In the genomic region with DNA sequence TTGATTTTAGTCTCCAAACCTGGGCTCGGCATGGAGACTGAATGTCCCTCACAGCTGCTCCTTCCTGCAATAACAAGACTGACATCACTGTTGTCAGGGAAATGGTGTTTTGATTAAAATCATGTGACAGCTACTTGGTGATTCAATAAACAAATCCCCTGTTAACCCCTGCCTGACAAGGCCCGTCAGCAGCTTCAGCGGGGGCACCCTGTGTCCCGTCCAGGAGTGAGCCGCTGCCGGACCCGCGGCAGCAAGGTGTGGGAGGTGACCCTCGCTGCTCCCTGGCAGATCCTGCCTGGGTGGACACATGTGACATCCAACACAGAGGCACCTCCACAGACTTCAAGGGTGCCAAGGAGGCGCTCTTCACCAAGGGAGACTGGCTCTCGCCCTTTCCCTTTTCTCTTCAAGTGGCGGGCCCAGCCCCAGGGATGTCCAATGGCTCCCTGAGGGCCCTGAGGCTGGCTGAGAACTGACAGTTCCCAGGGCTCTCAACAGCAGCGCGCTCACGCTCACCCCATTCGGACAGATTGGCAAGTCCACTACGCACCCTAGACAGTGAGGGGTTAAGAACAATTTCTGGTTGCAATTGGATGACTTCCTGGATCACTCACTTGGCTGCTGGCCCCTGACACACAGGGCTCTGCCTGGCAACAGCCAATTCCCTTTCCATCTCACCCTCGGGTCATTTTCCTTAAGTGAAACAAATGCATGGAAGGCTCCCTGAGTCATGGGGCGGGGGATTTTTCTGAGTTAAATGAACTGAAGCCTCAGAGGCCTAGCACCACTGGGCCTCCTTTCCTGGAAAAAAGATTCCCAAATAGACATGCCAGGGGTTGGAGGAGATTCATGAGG, we compare ENCODE assay signal across 8 cellular contexts. TPM values are rescaled to one million over a fixed set of nuclear protein-coding genes. Genes with fewer than 3 reads are reported as not detected.
A peak's percentile ranks its signal among the peaks of the same experiment; 100 is the strongest.
DNase-seq lines count a peak whose midpoint lies in the region; ATAC-seq lines count a peak whose summit lies in the region.

No MANE protein-coding gene starts in this region.

- peak overlapping the region; percentile 39 for H3K27ac Mint-ChIP-seq in stimulated activated effector memory CD8-positive, alpha-beta T cell treated with anti-CD3 and anti-CD28 coated beads, Interleukin-12 subunit alpha, Interleukin-12 subunit beta, amount 100 ng/mL, for 72 hours

- H3K36me3 Mint-ChIP-seq in stimulated activated effector memory CD8-positive, alpha-beta T cell treated with anti-CD3 and anti-CD28 coated beads, Interleukin-12 subunit alpha, Interleukin-12 subunit beta, amount 100 ng/mL, for 72 hours = peaks cover 37% of the 10 kb centered on the region

- H3K4me1 Mint-ChIP-seq in stimulated activated effector memory CD8-positive, alpha-beta T cell treated with anti-CD3 and anti-CD28 coated beads, Interleukin-12 subunit alpha, Interleukin-12 subunit beta, amount 100 ng/mL, for 72 hours = no peaks in the 10 kb centered on the region

- ATAC-seq in stimulated activated effector memory CD8-positive, alpha-beta T cell treated with anti-CD3 and anti-CD28 coated beads, Interleukin-12 subunit alpha, Interleukin-12 subunit beta, amount 100 ng/mL, for 72 hours = no peak
- ATAC-seq in activated CD4-positive, CD25-positive, alpha-beta regulatory T cell treated with anti-CD3 and anti-CD28 coated beads, Interleukin-2, amount 50 U/mL, for 24 hours = no peak
- ATAC-seq in HG02840 (IDR thresholded peaks at IDR 0.05; ENCODE audit: low FRiP score, unreplicated experiment) = no peak

- no peak overlapping the region for H3K4me3 Mint-ChIP-seq in stimulated activated effector memory CD8-positive, alpha-beta T cell treated with anti-CD3 and anti-CD28 coated beads, Interleukin-12 subunit alpha, Interleukin-12 subunit beta, amount 100 ng/mL, for 72 hours

- DNase-seq in GM04503 (ENCODE audit: low read depth) (peak; percentile 94), NCI-H446 treated with DMSO at 0.1 percent for 48 hours (lab: John Stamatoyannopoulos, UW) (peak; percentile 95), cerebellum (ENCODE audit: low spot score) (peak; percentile 84), left kidney (ENCODE audit: low read depth, low spot score) (peak; percentile 96)
- DNase-seq in stimulated activated effector memory CD8-positive, alpha-beta T cell treated with anti-CD3 and anti-CD28 coated beads, Interleukin-12 subunit alpha, Interleukin-12 subunit beta, amount 100 ng/mL, for 72 hours (ENCODE audit: low spot score in 2 of 2) = no peak
- no peak for DNase-seq in activated effector memory CD4-positive, alpha-beta T cell treated with Interleukin-2 at 50 U/mL for 16 hours

- no peaks in the 10 kb centered on the region for H3K9me3 Mint-ChIP-seq in stimulated activated effector memory CD8-positive, alpha-beta T cell treated with anti-CD3 and anti-CD28 coated beads, Interleukin-12 subunit alpha, Interleukin-12 subunit beta, amount 100 ng/mL, for 72 hours

RNA-seq across cellular contexts. Expression of a gene that starts 30.7 kb away (rescaled TPM):
- 19.5 TPM for total RNA-seq in cerebellum

Comparison
In these comparisons a context has a peak if more than half of its experiments do, and no peak if none do; other contexts are left out.
1. DNase-seq: peak in GM04503 (single experiment), NCI-H446 treated with DMSO at 0.1 percent for 48 hours (single experiment), cerebellum (single experiment) and left kidney (single experiment); none in stimulated activated effector memory CD8-positive, alpha-beta T cell treated with anti-CD3 and anti-CD28 coated beads, Interleukin-12 subunit alpha, Interleukin-12 subunit beta, amount 100 ng/mL, for 72 hours (0 of 2) and activated effector memory CD4-positive, alpha-beta T cell treated with Interleukin-2 at 50 U/mL for 16 hours (single experiment).